Comparison of ENCODE assay signal across 30 cellular contexts in the genomic region with DNA sequence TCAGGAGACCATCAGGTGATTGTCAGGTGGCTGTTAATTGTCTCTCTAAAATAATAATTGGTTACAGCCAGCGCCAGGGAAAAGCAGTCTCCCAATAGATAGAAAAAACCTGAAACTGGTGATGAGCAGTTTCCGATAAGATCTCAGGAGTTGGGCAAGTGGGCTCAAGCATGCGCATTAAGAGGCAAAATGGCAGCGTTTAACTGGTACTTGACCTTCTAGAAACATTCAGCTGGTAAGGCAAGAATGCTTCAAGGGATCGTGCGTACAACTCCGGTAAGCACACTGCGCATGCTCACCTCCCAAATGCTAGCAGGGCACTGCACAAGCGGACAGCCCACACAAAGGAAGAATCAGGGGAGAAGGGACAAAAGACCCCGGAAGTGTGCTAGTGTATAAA. TPM values are rescaled to one million over a fixed set of nuclear protein-coding genes. Genes with fewer than 3 reads are reported as not detected.
"Had no signal": no experiment of that assay in that cellular context is flagged by ENCODE, and none has a peak within 500 bp of the region (broad histone marks: within the 10 kb centered on the region; RNA-seq: fewer than 3 reads in every experiment).

No MANE protein-coding gene starts in this region.

- H2AFZ ChIP-seq: neural progenitor cell had no signal

- H3K27ac ChIP-seq: epithelial cell of prostate, gastrocnemius medialis, neural progenitor cell, prostate gland, right atrium auricular region, thoracic aorta, tibial nerve, upper lobe of left lung had no signal

- H3K4me2 ChIP-seq: neural progenitor cell had no signal

- H3K36me3 Mint-ChIP-seq: mesothelial cell of epicardium; naive thymus-derived CD4-positive, alpha-beta T cell; neural progenitor cell; stimulated activated effector memory CD8-positive, alpha-beta T cell treated with anti-CD3 and anti-CD28 coated beads, Interleukin-12 subunit alpha, Interleukin-12 subunit beta, amount 100 ng/mL, for 72 hours had no signal

- H3K36me3 ChIP-seq: gastrocnemius medialis, neural progenitor cell, prostate gland, right atrium auricular region, thoracic aorta, tibial nerve, upper lobe of left lung had no signal

- DNase-seq: cortex of kidney; foreskin fibroblast; gastrocnemius medialis; head of caudate nucleus; kidney; mucosa of descending colon; naive thymus-derived CD4-positive, alpha-beta T cell; nucleus accumbens; stimulated activated CD4-positive, alpha-beta T cell treated with anti-CD3 and anti-CD28 coated beads, Interleukin-2, amount 100 ng/mL, for 24 hours; stimulated activated CD4-positive, alpha-beta T cell treated with anti-CD3 and anti-CD28 coated beads, Interleukin-4, amount 100 ng/mL, for 24 hours; stimulated activated naive CD8-positive, alpha-beta T cell treated with anti-CD3 and anti-CD28 coated beads, Interleukin-15, Interleukin-2, amounts not matched to agents 100 U/mL and 50 U/mL, for 24 hours; substantia nigra; upper lobe of left lung had no signal

- ATAC-seq: esophagus mucosa; gastrocnemius medialis; left lobe of liver; mucosa of descending colon; naive thymus-derived CD4-positive, alpha-beta T cell; sciatic nerve; stimulated activated effector memory CD8-positive, alpha-beta T cell treated with anti-CD3 and anti-CD28 coated beads, Interleukin-12 subunit alpha, Interleukin-12 subunit beta, amount 100 ng/mL, for 72 hours; stimulated activated naive CD8-positive, alpha-beta T cell treated with anti-CD3 and anti-CD28 coated beads, Interleukin-15, Interleukin-2, amounts not matched to agents 100 U/mL and 50 U/mL, for 24 hours had no signal

- H3K9me3 Mint-ChIP-seq: memory B cell; mesothelial cell of epicardium; naive thymus-derived CD4-positive, alpha-beta T cell; nephron; neural progenitor cell; stimulated activated effector memory CD8-positive, alpha-beta T cell treated with anti-CD3 and anti-CD28 coated beads, Interleukin-12 subunit alpha, Interleukin-12 subunit beta, amount 100 ng/mL, for 72 hours had no signal

- H3K27ac Mint-ChIP-seq: mesothelial cell of epicardium; naive thymus-derived CD4-positive, alpha-beta T cell; nephron; stimulated activated effector memory CD8-positive, alpha-beta T cell treated with anti-CD3 and anti-CD28 coated beads, Interleukin-12 subunit alpha, Interleukin-12 subunit beta, amount 100 ng/mL, for 72 hours had no signal

- H3K4me1 Mint-ChIP-seq: mesothelial cell of epicardium; nephron; stimulated activated effector memory CD8-positive, alpha-beta T cell treated with anti-CD3 and anti-CD28 coated beads, Interleukin-12 subunit alpha, Interleukin-12 subunit beta, amount 100 ng/mL, for 72 hours had no signal

- H3K9me3 ChIP-seq: gastrocnemius medialis, mucosa of descending colon, prostate gland, right atrium auricular region, thoracic aorta, tibial nerve, upper lobe of left lung had no signal

- H3K4me3 Mint-ChIP-seq: memory B cell; mesothelial cell of epicardium; naive thymus-derived CD4-positive, alpha-beta T cell; nephron; neural progenitor cell; stimulated activated effector memory CD8-positive, alpha-beta T cell treated with anti-CD3 and anti-CD28 coated beads, Interleukin-12 subunit alpha, Interleukin-12 subunit beta, amount 100 ng/mL, for 72 hours had no signal

- H3K4me3 ChIP-seq: gastrocnemius medialis, lung, mucosa of descending colon, neural progenitor cell, prostate gland, right atrium auricular region, thoracic aorta, tibial nerve, upper lobe of left lung had no signal

- H3K9ac ChIP-seq: neural progenitor cell had no signal

- H3K4me1 ChIP-seq: gastrocnemius medialis, neural progenitor cell, prostate gland, right atrium auricular region, tibial nerve, upper lobe of left lung had no signal

- H3K27me3 ChIP-seq: gastrocnemius medialis, neural progenitor cell, right atrium auricular region, tibial nerve, upper lobe of left lung had no signal

- H3K27me3 Mint-ChIP-seq: memory B cell had no signal

RNA-seq across cellular contexts. Expression of gene BLNK, which starts 48.5 kb away (rescaled TPM):
- total RNA-seq: dermis microvascular lymphatic vessel endothelial cell, glomerular endothelial cell, osteocyte had no signal
